ENCODE assay signal across 29 cellular contexts in the genomic region with DNA sequence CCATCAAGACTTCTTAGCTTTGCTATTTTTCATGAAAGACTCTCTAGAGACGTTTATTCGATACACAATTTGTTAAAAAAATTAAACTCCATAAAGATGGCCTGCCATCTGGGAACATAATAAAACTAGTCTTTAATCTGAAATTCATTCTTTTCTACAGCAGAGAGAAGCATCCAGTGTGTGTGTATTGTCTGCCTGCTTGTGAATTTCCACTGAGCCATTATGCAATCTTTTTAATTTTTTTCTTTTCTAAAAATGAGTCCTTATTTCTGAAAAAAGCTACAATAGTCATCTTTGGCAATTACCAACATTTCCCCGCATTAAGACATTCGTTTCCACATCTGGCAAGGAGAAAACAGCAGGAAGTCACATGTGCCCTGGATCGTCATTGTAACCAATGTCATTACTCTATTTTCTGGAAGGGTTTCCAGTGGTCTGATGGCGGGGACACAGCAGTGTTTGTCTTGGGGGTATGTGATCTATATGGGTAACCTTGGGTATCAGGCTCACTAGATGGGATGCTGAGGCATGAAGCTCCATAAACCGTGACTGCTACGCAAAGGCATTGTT.
"Had no signal": no experiment of that assay in that cellular context is flagged by ENCODE, and none has a peak within 500 bp of the region (broad histone marks: within the 10 kb centered on the region; RNA-seq: fewer than 3 reads in every experiment).

No MANE protein-coding gene starts in this region.

- H3K27ac ChIP-seq: KMS-11, Peyer's patch, WERI-Rb-1 had no signal

- H3K4me1 Mint-ChIP-seq: activated naive CD4-positive, alpha-beta T cell treated with anti-CD3 and anti-CD28 coated beads, Interleukin-2, amount 50 U/mL, for 24 hours; activated naive CD8-positive, alpha-beta T cell treated with anti-CD3 and anti-CD28 coated beads, Interleukin-2, amount 10 ng/mL, durations not matched to agents 7 days and 5 days; activated T-helper 17 cell treated with anti-CD3 and anti-CD28 coated beads, Interleukin-2, amount 50 U/mL, for 72 hours had no signal

- H3K27me3 ChIP-seq: Peyer's patch had no signal

- H3K36me3 Mint-ChIP-seq: activated naive CD4-positive, alpha-beta T cell treated with anti-CD3 and anti-CD28 coated beads, Interleukin-2, amount 50 U/mL, for 24 hours; activated naive CD8-positive, alpha-beta T cell treated with anti-CD3 and anti-CD28 coated beads, Interleukin-2, amount 10 ng/mL, durations not matched to agents 7 days and 5 days; brain had no signal

- H3K4me3 Mint-ChIP-seq: activated CD8-positive, alpha-beta T cell treated with anti-CD3 and anti-CD28 coated beads for 36 hours; activated naive CD4-positive, alpha-beta T cell treated with anti-CD3 and anti-CD28 coated beads, Interleukin-2, amount 50 U/mL, for 24 hours; activated naive CD8-positive, alpha-beta T cell treated with anti-CD3 and anti-CD28 coated beads, Interleukin-2, amount 10 ng/mL, durations not matched to agents 7 days and 5 days; activated T-cell treated with anti-CD3 and anti-CD28 coated beads, Interleukin-2, amount 50 U/mL, for 72 hours; activated T-helper 17 cell treated with anti-CD3 and anti-CD28 coated beads, Interleukin-2, amount 50 U/mL, for 72 hours; brain had no signal

- H3K27ac Mint-ChIP-seq: activated CD8-positive, alpha-beta T cell treated with anti-CD3 and anti-CD28 coated beads for 36 hours; activated naive CD4-positive, alpha-beta T cell treated with anti-CD3 and anti-CD28 coated beads, Interleukin-2, amount 50 U/mL, for 24 hours; activated naive CD8-positive, alpha-beta T cell treated with anti-CD3 and anti-CD28 coated beads, Interleukin-2, amount 10 ng/mL, durations not matched to agents 7 days and 5 days; activated T-cell treated with anti-CD3 and anti-CD28 coated beads, Interleukin-2, amount 50 U/mL, for 72 hours; activated T-helper 17 cell treated with anti-CD3 and anti-CD28 coated beads, Interleukin-2, amount 50 U/mL, for 72 hours; brain had no signal

- H3K9me3 ChIP-seq: Peyer's patch had no signal

- H3K4me1 ChIP-seq: Peyer's patch had no signal

- ATAC-seq: activated CD8-positive, alpha-beta T cell treated with anti-CD3 and anti-CD28 coated beads for 36 hours; activated T-cell treated with anti-CD3 and anti-CD28 coated beads, Interleukin-2, amount 50 U/mL, for 72 hours; activated T-helper 17 cell treated with anti-CD3 and anti-CD28 coated beads, Interleukin-2, amount 50 U/mL, for 72 hours; PC-3 had no signal

- H3K9me3 Mint-ChIP-seq: activated CD8-positive, alpha-beta T cell treated with anti-CD3 and anti-CD28 coated beads for 36 hours; activated naive CD4-positive, alpha-beta T cell treated with anti-CD3 and anti-CD28 coated beads, Interleukin-2, amount 50 U/mL, for 24 hours; activated naive CD8-positive, alpha-beta T cell treated with anti-CD3 and anti-CD28 coated beads, Interleukin-2, amount 10 ng/mL, durations not matched to agents 7 days and 5 days had no signal

- H3K4me3 ChIP-seq: Peyer's patch had no signal

- H3K27me3 Mint-ChIP-seq: activated naive CD8-positive, alpha-beta T cell treated with anti-CD3 and anti-CD28 coated beads, Interleukin-2, amount 10 ng/mL, durations not matched to agents 7 days and 5 days had no signal

- H3K36me3 ChIP-seq: Peyer's patch, WERI-Rb-1 had no signal

- DNase-seq: activated CD4-positive, alpha-beta T cell treated with anti-CD3 and anti-CD28 coated beads for 1 hour; activated CD4-positive, alpha-beta T cell treated with anti-CD3 and anti-CD28 coated beads for 48 hours; activated CD4-positive, CD25-positive, alpha-beta regulatory T cell; activated CD8-positive, alpha-beta T cell treated with anti-CD3 and anti-CD28 coated beads for 36 hours; activated gamma-delta T cell; activated naive CD4-positive, alpha-beta T cell treated with Interleukin-2 at 50 U/mL for 16 hours; activated naive CD8-positive, alpha-beta T cell treated with anti-CD3 and anti-CD28 coated beads, Interleukin-2, amount 10 ng/mL, durations not matched to agents 7 days and 5 days; activated T-cell treated with anti-CD3 and anti-CD28 coated beads, Interleukin-2, amount 50 U/mL, for 1 hour; activated T-cell treated with anti-CD3 and anti-CD28 coated beads, Interleukin-2, amount 50 U/mL, for 72 hours; amygdala; MM.1S; MV-4-11; NCI-H1092; NCI-H1436 treated with DMSO at 0.1 percent for 48 hours; NCI-H1694 treated with DMSO at 0.1 percent for 48 hours; NCI-H2029; NCI-H345; NCI-H524 treated with DMSO at 0.1 percent for 48 hours; NK-92 treated with Interleukin-12 subunit alpha and Interleukin-12 subunit beta, amount 100 ng/mL, for 24 hours; PC-3; Peyer's patch; RPMI8226; SW 1271; T1000; WERI-Rb-1 had no signal
